Comparison of ENCODE assay signal across 12 cellular contexts in genomic region chr7:64892116-64892515, GRCh38.
"Had no signal": no experiment of that assay in that cellular context is flagged by ENCODE, and none has a peak within 500 bp of the region (broad histone marks: within the 10 kb centered on the region; RNA-seq: fewer than 3 reads in every experiment).

No MANE protein-coding gene starts in this region.

- DNase-seq: activated CD4-positive, alpha-beta T cell treated with anti-CD3 and anti-CD28 coated beads, Interleukin-2, amount 10 ng/mL, durations not matched to agents 7 days and 5 days; activated CD4-positive, CD25-positive, alpha-beta regulatory T cell; activated naive CD4-positive, alpha-beta T cell treated with anti-CD3 and anti-CD28 coated beads for 36 hours; body of pancreas; foreskin fibroblast; naive thymus-derived CD4-positive, alpha-beta T cell; right lobe of liver; stimulated activated CD4-positive, alpha-beta T cell treated with anti-CD3 and anti-CD28 coated beads, Interleukin-12 subunit alpha, Interleukin-12 subunit beta, amount 100 ng/mL, for 4 hours; stimulated activated naive CD4-positive, alpha-beta T cell; T-helper 2 cell had no signal

- H3K4me3 Mint-ChIP-seq: activated CD4-positive, alpha-beta T cell treated with anti-CD3 and anti-CD28 coated beads, Interleukin-2, amount 10 ng/mL, durations not matched to agents 7 days and 5 days; activated naive CD4-positive, alpha-beta T cell treated with anti-CD3 and anti-CD28 coated beads for 36 hours; central memory CD8-positive, alpha-beta T cell had no signal

- ATAC-seq: body of pancreas; naive thymus-derived CD4-positive, alpha-beta T cell; right lobe of liver had no signal

- H3K36me3 ChIP-seq: neutrophil, right lobe of liver had no signal

- H3K27ac ChIP-seq: body of pancreas, neutrophil, right lobe of liver had no signal

- H3K9me3 ChIP-seq: body of pancreas, neutrophil, right lobe of liver had no signal

- H3K27me3 ChIP-seq: body of pancreas, right lobe of liver had no signal

- H3K9me3 Mint-ChIP-seq: activated CD4-positive, alpha-beta T cell treated with anti-CD3 and anti-CD28 coated beads, Interleukin-2, amount 10 ng/mL, durations not matched to agents 7 days and 5 days; activated naive CD4-positive, alpha-beta T cell treated with anti-CD3 and anti-CD28 coated beads for 36 hours; central memory CD8-positive, alpha-beta T cell had no signal

- H3K27ac Mint-ChIP-seq: activated CD4-positive, alpha-beta T cell treated with anti-CD3 and anti-CD28 coated beads, Interleukin-2, amount 10 ng/mL, durations not matched to agents 7 days and 5 days; activated naive CD4-positive, alpha-beta T cell treated with anti-CD3 and anti-CD28 coated beads for 36 hours had no signal

- H3K4me3 ChIP-seq: body of pancreas, right lobe of liver had no signal
